9 cellular contexts compared by ENCODE assay signal in the genomic region with DNA sequence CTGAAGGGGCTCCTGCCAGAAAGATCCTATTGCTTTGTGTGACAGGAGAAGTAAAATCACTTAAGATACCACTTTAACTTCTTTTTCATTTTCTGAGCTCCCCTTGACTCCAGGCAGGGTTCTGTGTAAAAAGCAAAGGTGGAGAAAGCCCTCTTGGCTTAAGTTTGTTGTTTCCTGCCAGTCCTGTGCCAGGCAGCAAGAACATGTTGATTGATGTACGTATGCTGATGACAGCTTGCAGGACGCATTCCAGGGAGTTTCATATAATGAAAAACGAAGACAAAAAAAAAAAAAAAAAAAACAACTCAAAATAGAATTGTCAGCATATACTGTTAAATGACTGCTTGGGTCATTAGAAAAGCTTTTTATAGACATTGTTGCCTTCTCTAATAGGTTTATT.
"Had no signal": no experiment of that assay in that cellular context is flagged by ENCODE, and none has a peak within 500 bp of the region (broad histone marks: within the 10 kb centered on the region; RNA-seq: fewer than 3 reads in every experiment).

No MANE protein-coding gene starts in this region.

- H3K27ac ChIP-seq: GM23248 had no signal

- H3K27ac Mint-ChIP-seq: GM23338, H9, HFFc6 had no signal

- H3K4me3 Mint-ChIP-seq: GM23338, H9, HFFc6 had no signal

- H3K9me3 Mint-ChIP-seq: HFFc6 had no signal

- H3K4me3 ChIP-seq: GM23248, GM23338, HAP-1 had no signal

- H3K36me3 ChIP-seq: HAP-1 had no signal

- H3K9me3 ChIP-seq: HAP-1 had no signal

- ATAC-seq: GM23338, HCT116 had no signal

- DNase-seq: GM23248, GOT3, H7, H9, HCEC 1CT, HFFc6 had no signal
